ENCODE assay signal across 13 cellular contexts in the genomic region with DNA sequence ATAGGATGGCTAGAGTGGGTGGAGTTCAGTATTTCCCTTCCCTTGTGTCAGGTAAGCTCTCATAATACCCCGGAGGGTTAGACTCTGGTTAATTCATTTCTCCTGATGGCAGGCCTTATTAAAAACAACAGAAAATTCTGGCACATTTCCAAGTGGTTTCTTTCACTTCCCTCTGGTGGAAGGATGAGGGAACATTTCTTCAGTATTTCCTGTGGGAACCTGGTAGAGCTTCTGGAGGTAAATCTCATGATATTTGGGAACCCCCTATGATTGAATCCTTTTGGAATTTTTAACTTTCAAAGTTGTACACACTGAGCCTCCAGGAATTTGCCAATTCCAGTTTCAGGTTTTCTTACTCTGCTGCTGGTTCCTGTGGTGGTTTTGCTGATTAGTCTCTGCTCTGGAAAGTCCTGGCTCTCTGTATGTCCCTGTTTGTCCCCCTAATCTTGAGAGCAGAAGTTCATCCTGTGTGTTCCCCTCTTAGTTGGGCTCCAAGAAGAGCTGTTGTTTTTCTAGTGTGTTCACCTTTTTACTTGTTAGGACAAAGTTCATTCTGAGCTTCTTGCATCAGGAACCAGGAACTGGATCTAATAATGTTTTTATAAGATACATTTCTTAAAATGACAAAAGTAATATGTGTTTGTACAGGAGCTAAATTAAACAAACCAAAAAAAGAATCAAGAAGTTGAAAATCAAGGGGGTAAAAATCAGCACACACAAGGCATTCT. TPM values are rescaled to one million over a fixed set of nuclear protein-coding genes. Genes with fewer than 3 reads are reported as not detected.
DNase-seq lines count a peak whose midpoint lies in the region; ATAC-seq and TF ChIP-seq lines count a peak whose summit lies in the region.
"Had no signal": no experiment of that assay in that cellular context is flagged by ENCODE, and none has a peak within 500 bp of the region (broad histone marks: within the 10 kb centered on the region; RNA-seq: fewer than 3 reads in every experiment).

No MANE protein-coding gene starts in this region.

- no peaks in the 10 kb centered on the region for H3K27me3 ChIP-seq in prostate gland (replicated peaks; ENCODE audit: insufficient read depth)
- H3K27me3 ChIP-seq: upper lobe of left lung had no signal

- H3K4me3 Mint-ChIP-seq in type B pancreatic cell = peak overlapping the region; percentile 21

- peaks cover 17% of the 10 kb centered on the region for H3K27me3 Mint-ChIP-seq in type B pancreatic cell

- no peaks in the 10 kb centered on the region for H3K9me3 Mint-ChIP-seq in type B pancreatic cell

- H3K27ac Mint-ChIP-seq in type B pancreatic cell = peak overlapping the region; percentile 68

- no peaks in the 10 kb centered on the region for H3K9me3 ChIP-seq in prostate gland
- H3K9me3 ChIP-seq: upper lobe of left lung had no signal

- no peaks in the 10 kb centered on the region for H3K36me3 Mint-ChIP-seq in type B pancreatic cell

- DNase-seq in SKM-1 treated with dmso at 0.1 percent for 144 hours (lab: John Stamatoyannopoulos, UW; ENCODE audit: unreplicated experiment) (peak; percentile 1), SKM-1 (lab: John Stamatoyannopoulos, UW; ENCODE audit: unreplicated experiment) (no peak), NCI-H82 (lab: John Stamatoyannopoulos, UW) (peak; percentile 83), type B pancreatic cell (ENCODE audit: extremely low spot score, unreplicated experiment) (no peak), hepatic stellate cell (ENCODE audit: low spot score) (no peak), NCI-H187 (lab: John Stamatoyannopoulos, UW) (no peak), prostate gland (ENCODE audit: low spot score) (no peak)
- DNase-seq: activated T-cell treated with anti-CD3 and anti-CD28 coated beads for 4 hours, anterior cingulate cortex, upper lobe of left lung, WERI-Rb-1 had no signal

- no peaks in the 10 kb centered on the region for H3K36me3 ChIP-seq in prostate gland
- H3K36me3 ChIP-seq: upper lobe of left lung, WERI-Rb-1 had no signal

- H3K4me3 ChIP-seq in prostate gland = no peak overlapping the region
- H3K4me3 ChIP-seq: upper lobe of left lung had no signal

- no peaks in the 10 kb centered on the region for H3K4me1 ChIP-seq in prostate gland (replicated peaks)
- H3K4me1 ChIP-seq: upper lobe of left lung had no signal

- ATAC-seq in esophagus mucosa = peak; percentile 37

- WGBS in prostate gland = 0% methylated on average over 1 of the region's 1 CpG

- peaks cover 20% of the 10 kb centered on the region for H3K4me1 Mint-ChIP-seq in type B pancreatic cell (ENCODE audit: unreplicated experiment)

- peak overlapping the region in 1 of 2 donors; percentile 23 for H3K27ac ChIP-seq in prostate gland
- H3K27ac ChIP-seq: upper lobe of left lung, WERI-Rb-1 had no signal

- no peak for TF ChIP-seq POLR2A in prostate gland (IDR thresholded peaks at IDR 0.05)

- intact Hi-C loops in prostate gland (cut with DNase I) = no loop called here

- TF ChIP-seq CTCF in type B pancreatic cell (conservative IDR thresholded peaks at IDR 0.05) (peak; percentile 44), prostate gland (IDR thresholded peaks at IDR 0.05) (peak in 2 of 4 experiments; percentile 27 to 31)

RNA-seq across cellular contexts. Expression of a gene that starts 12.1 kb away (rescaled TPM):
- 0.76 TPM for total RNA-seq in esophagus mucosa
- total RNA-seq in type B pancreatic cell (ENCODE audit: low replicate concordance) = 5.3 and 10.5 TPM in 2 replicates
- 1 to 10 TPM; 3.7 to 9.3 TPM for total RNA-seq in prostate gland
- total RNA-seq: RPMI7951 had no signal

Comparison
In these comparisons a context has a peak if more than half of its experiments do, and no peak if none do; other contexts are left out.
1. DNase-seq: peak in SKM-1 treated with dmso at 0.1 percent for 144 hours (single experiment) and NCI-H82 (single experiment); none in SKM-1 (single experiment), type B pancreatic cell (single experiment), hepatic stellate cell (single experiment), NCI-H187 (0 of 2) and prostate gland (single experiment).